Comparison of ENCODE assay signal across 7 cellular contexts in the genomic region with DNA sequence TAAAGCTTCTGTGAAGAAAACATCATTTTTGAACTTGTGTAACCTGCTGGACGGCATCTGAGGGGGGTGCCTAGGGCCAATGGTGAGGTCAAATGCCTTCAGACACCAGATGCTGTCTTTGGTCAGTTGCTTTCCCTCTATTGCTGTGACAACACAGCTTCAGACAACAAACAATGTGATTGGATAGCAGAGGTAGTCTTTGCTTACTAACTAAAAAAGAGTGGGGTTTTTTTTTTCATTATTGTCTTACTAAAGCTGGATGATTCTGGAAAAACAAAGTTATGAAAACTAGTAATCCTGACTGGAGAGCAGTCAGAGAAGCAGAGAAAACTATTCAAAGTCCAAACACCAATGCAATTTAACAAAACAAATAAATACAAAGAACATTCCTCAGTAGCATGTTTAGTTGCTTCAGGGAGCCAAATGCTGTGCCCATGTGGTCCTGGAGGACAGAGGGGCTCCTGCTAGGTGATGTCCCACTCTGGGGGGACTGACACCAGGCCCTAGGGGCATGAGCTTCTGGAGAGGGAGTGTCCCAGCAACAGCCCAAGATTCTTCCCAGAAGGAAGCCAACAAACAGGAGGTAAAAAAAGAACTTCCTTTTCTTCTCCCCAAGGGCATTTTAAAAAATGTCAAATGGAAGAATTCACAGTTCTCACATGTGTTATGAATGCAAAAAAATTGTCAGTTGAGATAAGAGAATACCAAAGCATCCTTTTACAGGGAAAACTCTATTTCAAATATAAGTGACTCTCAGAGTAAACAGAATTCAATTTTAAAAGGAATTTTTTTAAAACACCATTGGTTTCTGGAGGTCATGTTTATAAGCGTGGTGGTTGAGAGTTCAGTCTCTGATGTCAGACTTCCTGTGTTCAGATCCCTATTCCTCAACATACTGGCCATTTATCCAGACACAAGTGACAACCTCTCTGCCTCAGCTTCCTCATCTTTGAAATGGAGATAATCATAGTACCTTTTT.
DNase-seq lines count a peak whose midpoint lies in the region; ATAC-seq, FAIRE-seq and TF ChIP-seq lines count a peak whose summit lies in the region.

No MANE protein-coding gene starts in this region.

- H3K14ac ChIP-seq in H9 (ENCODE audit: insufficient read depth, low read length), result no peak overlapping the region

- H3K4me1 Mint-ChIP-seq in H9, result peaks cover 4 to 10% of the 10 kb centered on the region in 2 experiments; a peak in 3 of 4 replicates
- peaks cover 3% of the 10 kb centered on the region for H3K4me1 Mint-ChIP-seq in astrocyte (ENCODE audit: low read depth, unreplicated experiment)

- no peak overlapping the region for H4K91ac ChIP-seq in H9 (ENCODE audit: insufficient read length, low read depth, low read length)

- H3K4ac ChIP-seq in H9 (ENCODE audit: low read depth, low read length), result no peak overlapping the region

- H3K79me1 ChIP-seq in H9 (ENCODE audit: insufficient read depth, low read depth, low read length, poor library complexity, severe bottlenecking), result no peaks in the 10 kb centered on the region

- no peaks in the 10 kb centered on the region for H3K27me3 Mint-ChIP-seq in H9 (ENCODE audit: low read depth)
- H3K27me3 Mint-ChIP-seq in astrocyte (ENCODE audit: low read depth, unreplicated experiment), result no peaks in the 10 kb centered on the region

- H3K4me3 Mint-ChIP-seq in H9, result no peak overlapping the region
- H3K4me3 Mint-ChIP-seq in astrocyte (ENCODE audit: unreplicated experiment), result no peak overlapping the region

- no peak overlapping the region for H3K23ac ChIP-seq in H9 (ENCODE audit: insufficient read length, low read depth, low read length)

- ATAC-seq in HG03196 (IDR thresholded peaks at IDR 0.05; ENCODE audit: unreplicated experiment), result no peak

- H3K36me3 ChIP-seq in astrocyte (ENCODE audit: insufficient read depth, low read length), result no peaks in the 10 kb centered on the region
- peaks cover 0 to 21% (median 7%) of the 10 kb centered on the region in 4 donors for H3K36me3 ChIP-seq in stomach

- peak overlapping the region; percentile 91 for H2BK20ac ChIP-seq in H9 (ENCODE audit: low read depth, low read length, poor library complexity, severe bottlenecking)

- H3K27me3 ChIP-seq in H9 (ENCODE audit: insufficient read depth, low read length) (no peaks in the 10 kb centered on the region), astrocyte (ENCODE audit: insufficient read depth, low read length) (no peaks in the 10 kb centered on the region), layer of hippocampus (ENCODE audit: control insufficient read depth, insufficient read depth, low read length) (no peaks in the 10 kb centered on the region), stomach (no peaks in the 10 kb centered on the region)

- H3K27ac ChIP-seq in H9 (ENCODE audit: insufficient read length, low read depth, low read length), result no peak overlapping the region
- peak overlapping the region; percentile 24 for H3K27ac ChIP-seq in astrocyte (ENCODE audit: low read depth, low read length)
- peak overlapping the region; percentile 27 for H3K27ac ChIP-seq in layer of hippocampus (ENCODE audit: low read depth, low read length)
- peak overlapping the region in 4 of 5 donors; percentile 16 to 75 (median 62) for H3K27ac ChIP-seq in stomach

- intact Hi-C loops in stomach (cut with DNase I; ENCODE audit: low total_unique reads), result no loop called here

- DNase-seq in H9 (no peak), astrocyte (ENCODE audit: low read depth) (peak; percentile 58), stomach (no peak), NCI-H2196 (lab: John Stamatoyannopoulos, UW; ENCODE audit: unreplicated experiment) (no peak), NCI-H1436 treated with DMSO at 0.1 percent for 48 hours (lab: John Stamatoyannopoulos, UW) (no peak)

- H3K9me3 ChIP-seq in H9 (ENCODE audit: control insufficient read depth, low read depth, low read length), result no peaks in the 10 kb centered on the region
- no peaks in the 10 kb centered on the region for H3K9me3 ChIP-seq in astrocyte (ENCODE audit: insufficient read depth, low read depth, low read length)
- no peaks in the 10 kb centered on the region for H3K9me3 ChIP-seq in stomach

- H2AFZ ChIP-seq in H9 (ENCODE audit: low read length), result no peak overlapping the region
- no peak overlapping the region for H2AFZ ChIP-seq in astrocyte (ENCODE audit: low read depth, low read length)

- H2BK5ac ChIP-seq in H9 (ENCODE audit: insufficient read length, low read length), result no peak overlapping the region

- no peak overlapping the region for H4K8ac ChIP-seq in H9 (replicated peaks; ENCODE audit: insufficient read length, low read depth, low read length)

- H3K79me2 ChIP-seq in H9 (ENCODE audit: insufficient read depth, low read length) (no peaks in the 10 kb centered on the region), astrocyte (ENCODE audit: insufficient read depth, low read length) (no peaks in the 10 kb centered on the region)

- no peak overlapping the region for H2BK120ac ChIP-seq in H9 (ENCODE audit: low read depth, low read length, poor library complexity, severe bottlenecking)

- FAIRE-seq in astrocyte (lab: Jason Lieb, UNC), result no peak

- H4K20me1 ChIP-seq in H9 (ENCODE audit: control insufficient read depth, insufficient read depth, insufficient read length) (no peaks in the 10 kb centered on the region), astrocyte (ENCODE audit: insufficient read depth, low read length) (no peaks in the 10 kb centered on the region)

- WGBS in H9 (ENCODE audit: extremely low coverage, insufficient read length, low lambda C conversion rate), result no CpG with 5 or more reads among the region's 2 CpGs
- WGBS in stomach, 5 donors, result 62 to 83% (median 69%) methylated on average over 2 of the region's 2 CpGs

- H3T11ph ChIP-seq in H9 (ENCODE audit: low read length), result no peak overlapping the region

- H3K36me3 Mint-ChIP-seq in H9 (ENCODE audit: insufficient read depth in 1 of 3, low read depth in 3 of 3) (no peaks in the 10 kb centered on the region), astrocyte (ENCODE audit: low read depth, unreplicated experiment) (no peaks in the 10 kb centered on the region)

- H3K23me2 ChIP-seq in H9 (ENCODE audit: insufficient read length, low read depth, low read length, poor library complexity, severe bottlenecking), result no peaks in the 10 kb centered on the region

- peak overlapping the region; percentile 33 for H3K18ac ChIP-seq in H9 (ENCODE audit: insufficient read length, low read depth, low read length)

- no peak overlapping the region for H4K5ac ChIP-seq in H9 (ENCODE audit: insufficient read length, low read depth, low read length)

- TF ChIP-seq EP300 in stomach (IDR thresholded peaks at IDR 0.05), result no peak

- H2BK15ac ChIP-seq in H9 (ENCODE audit: low read depth, low read length), result no peak overlapping the region

- H3K9ac ChIP-seq in H9 (ENCODE audit: extremely low read depth, insufficient read length, low read length) (no peak overlapping the region), astrocyte (ENCODE audit: low read length) (no peak overlapping the region)

- H3K4me1 ChIP-seq in H9 (ENCODE audit: insufficient read depth, low read length) (no peaks in the 10 kb centered on the region), astrocyte (ENCODE audit: insufficient read depth, low read length) (peaks cover 17% of the 10 kb centered on the region), stomach (peaks cover 0 to 27% (median 11%) of the 10 kb centered on the region in 4 donors)

- TF ChIP-seq POLR2A in stomach (IDR thresholded peaks at IDR 0.05), result no peak

- H2BK12ac ChIP-seq in H9 (ENCODE audit: insufficient read length, low read depth, low read length), result no peak overlapping the region

- H3K56ac ChIP-seq in H9 (ENCODE audit: insufficient read length, low read depth, low read length), result no peak overlapping the region

- H3K4me2 ChIP-seq in H9 (ENCODE audit: insufficient read depth, insufficient read length, low read length) (no peak overlapping the region), astrocyte (ENCODE audit: low read length) (peak overlapping the region; percentile 34)

- H3K27ac Mint-ChIP-seq in H9 (peak overlapping the region in 2 of 3 experiments; percentile 63 to 76; a peak in 3 of 7 replicates), astrocyte (ENCODE audit: unreplicated experiment) (peak overlapping the region; percentile 62)

- TF ChIP-seq CTCF in H9 (conservative IDR thresholded peaks at IDR 0.05) (no peak), astrocyte (IDR thresholded peaks at IDR 0.05; ENCODE audit: insufficient read depth, low read depth, low read length) (no peak), stomach (IDR thresholded peaks at IDR 0.05) (no peak)

- no peaks in the 10 kb centered on the region for H3K9me3 Mint-ChIP-seq in H9
- no peaks in the 10 kb centered on the region for H3K9me3 Mint-ChIP-seq in astrocyte (ENCODE audit: unreplicated experiment)

- no peak overlapping the region for H2AK5ac ChIP-seq in H9 (ENCODE audit: insufficient read length, low read length)

- H3K4me3 ChIP-seq in astrocyte (ENCODE audit: insufficient read depth, low read depth, low read length) (no peak overlapping the region), stomach (no peak overlapping the region)
